10 cellular contexts compared by ENCODE assay signal in genomic region chr12:76259660-76260389, GRCh38.
A peak's percentile ranks its signal among the peaks of the same experiment; 100 is the strongest.
DNase-seq lines count a peak whose midpoint lies in the region; ATAC-seq and TF ChIP-seq lines count a peak whose summit lies in the region.
"Had no signal": no experiment of that assay in that cellular context is flagged by ENCODE, and none has a peak within 500 bp of the region (broad histone marks: within the 10 kb centered on the region; RNA-seq: fewer than 3 reads in every experiment).

No MANE protein-coding gene starts in this region.

- CTCF ChIA-PET in WTC11 (lab: Charles Lee) = no interaction called here

- intact Hi-C loops in body of pancreas (cut with DNase I) = no loop called here

- H3K36me3 Mint-ChIP-seq in WTC11 = peaks cover 10% of the 10 kb centered on the region

- H3K4me1 Mint-ChIP-seq in WTC11 = peaks cover 18% of the 10 kb centered on the region

- H3K4me3 ChIP-seq in body of pancreas (no peak overlapping the region), right atrium auricular region (no peak overlapping the region), H7 (ENCODE audit: insufficient read depth, low read depth, low read length) (no peak overlapping the region)
- H3K4me3 ChIP-seq: ovary had no signal

- H3K9me3 Mint-ChIP-seq in WTC11 = peaks cover 28% of the 10 kb centered on the region

- POLR2A ChIA-PET in WTC11 (lab: Charles Lee) = no interaction called here

- 24 to 29% methylated on average over 4 of the region's 4 CpGs for WGBS in body of pancreas, 2 donors

- H3K9me3 ChIP-seq in body of pancreas (no peaks in the 10 kb centered on the region), right atrium auricular region (peaks cover 0 to 13% of the 10 kb centered on the region in 2 donors)
- H3K9me3 ChIP-seq: ovary had no signal

- TF ChIP-seq CTCF in body of pancreas (IDR thresholded peaks at IDR 0.05) (no peak), right atrium auricular region (IDR thresholded peaks at IDR 0.05) (no peak), WTC11 (IDR thresholded peaks at IDR 0.05) (no peak)

- TF ChIP-seq POLR2A in body of pancreas (IDR thresholded peaks at IDR 0.05) = no peak

- no peaks in the 10 kb centered on the region for H3K36me3 ChIP-seq in body of pancreas (replicated peaks in 1 of 2; ENCODE audit: insufficient read depth in 1 of 2, low read depth in 2 of 2)
- H3K36me3 ChIP-seq in right atrium auricular region = no peaks in the 10 kb centered on the region
- no peaks in the 10 kb centered on the region for H3K36me3 ChIP-seq in H7 (replicated peaks; ENCODE audit: control insufficient read depth, insufficient read depth, low read length)
- H3K36me3 ChIP-seq: ovary had no signal

- H3K27ac ChIP-seq in body of pancreas (no peak overlapping the region), right atrium auricular region (peak overlapping the region; percentile 54 to 81)
- H3K27ac ChIP-seq: ovary had no signal

- H3K27me3 ChIP-seq in body of pancreas (no peaks in the 10 kb centered on the region), right atrium auricular region (no peaks in the 10 kb centered on the region), H7 (ENCODE audit: control insufficient read depth, insufficient read depth, low read length) (no peaks in the 10 kb centered on the region)
- H3K27me3 ChIP-seq: ovary had no signal

- H3K4me3 Mint-ChIP-seq in WTC11 = no peak overlapping the region

- peak; percentile 88 for DNase-seq in HT1080 (ENCODE audit: low read depth)
- peak in 1 of 4 donors; percentile 13 for DNase-seq in body of pancreas
- no peak for DNase-seq in right atrium auricular region (ENCODE audit: low spot score)
- peak; percentile 63 for DNase-seq in stromal cell of bone marrow (ENCODE audit: low read depth)
- DNase-seq in H7 = no peak
- DNase-seq in cerebellar cortex (ENCODE audit: low spot score) = no peak
- no peak for DNase-seq in WTC11 (ENCODE audit: low spot score)
- DNase-seq: glutamatergic neuron, ovary had no signal

- no peaks in the 10 kb centered on the region for H3K27me3 Mint-ChIP-seq in WTC11 (ENCODE audit: low read depth)

- H3K27ac Mint-ChIP-seq in WTC11 = no peak overlapping the region

- ATAC-seq in body of pancreas (peak; percentile 47), GM18858 (IDR thresholded peaks at IDR 0.05; ENCODE audit: unreplicated experiment) (no peak), WTC11 (no peak)

- no peaks in the 10 kb centered on the region for H3K4me1 ChIP-seq in body of pancreas
- H3K4me1 ChIP-seq in right atrium auricular region = peaks cover 0 to 38% of the 10 kb centered on the region in 2 donors

TF ChIP-seq in WTC11, 78 proteins besides CTCF, POLR2A, EP300 and RAD21:
- TF ChIP-seq TEAD1 (CRISPR knock-in tag; IDR thresholded peaks at IDR 0.05) (no peak), SMAD3 (CRISPR knock-in tag; IDR thresholded peaks at IDR 0.05; ENCODE audit: borderline replicate concordance) (no peak), HMGXB4 (CRISPR knock-in tag; IDR thresholded peaks at IDR 0.05) (no peak), E2F4 (CRISPR knock-in tag; IDR thresholded peaks at IDR 0.05; ENCODE audit: borderline replicate concordance, low read depth) (no peak), FOXP4 (CRISPR knock-in tag; IDR thresholded peaks at IDR 0.05) (no peak), KAT7 (CRISPR knock-in tag; IDR thresholded peaks at IDR 0.05; ENCODE audit: borderline replicate concordance) (no peak), GRHL2 (CRISPR knock-in tag; IDR thresholded peaks at IDR 0.05; ENCODE audit: insufficient replicate concordance, severe bottlenecking) (no peak), MLX (CRISPR knock-in tag; IDR thresholded peaks at IDR 0.05) (no peak), NR3C1 (CRISPR knock-in tag; conservative IDR thresholded peaks at IDR 0.05; ENCODE audit: low read depth) (no peak), ZNF232 (CRISPR knock-in tag; IDR thresholded peaks at IDR 0.05) (no peak), ATF2 (CRISPR knock-in tag; IDR thresholded peaks at IDR 0.05; ENCODE audit: borderline replicate concordance, low read depth) (no peak), RORB (CRISPR knock-in tag; IDR thresholded peaks at IDR 0.05) (no peak), ZNF512 (CRISPR knock-in tag; IDR thresholded peaks at IDR 0.05; ENCODE audit: borderline replicate concordance) (no peak), ZNF396 (CRISPR knock-in tag; IDR thresholded peaks at IDR 0.05; ENCODE audit: borderline replicate concordance) (no peak), ATF1 (CRISPR knock-in tag; IDR thresholded peaks at IDR 0.05) (no peak), NR2C2 (CRISPR knock-in tag; IDR thresholded peaks at IDR 0.05) (no peak)

Comparison
In these comparisons a context has a peak if more than half of its experiments do, and no peak if none do; other contexts are left out.
1. DNase-seq: peak in HT1080 (single experiment) and stromal cell of bone marrow (single experiment); none in right atrium auricular region (single experiment), H7 (single experiment), cerebellar cortex (single experiment) and WTC11 (single experiment).
2. H3K27ac ChIP-seq: peak in right atrium auricular region (2 of 2); none in body of pancreas (0 of 4).